Comparison of ENCODE assay signal across 1 cellular context in genomic region chr15:32928876-32929275, GRCh38.
TF ChIP-seq lines count a peak whose summit lies in the region.

No MANE protein-coding gene starts in this region.

TF ChIP-seq in IMR-90, 13 proteins besides CTCF, POLR2A, EP300 and RAD21 (continued from another document):
- TF ChIP-seq USF2 (IDR thresholded peaks at IDR 0.05; ENCODE audit: low read depth, low read length) = no peak
- TF ChIP-seq FOS (IDR thresholded peaks at IDR 0.05; ENCODE audit: low read depth, low read length) = no peak
- no peak for TF ChIP-seq BHLHE40 (IDR thresholded peaks at IDR 0.05; ENCODE audit: low read depth, low read length)
- TF ChIP-seq MXI1 (IDR thresholded peaks at IDR 0.05; ENCODE audit: borderline replicate concordance, low read depth, low read length) = no peak
- no peak for TF ChIP-seq ELK1 (IDR thresholded peaks at IDR 0.05; ENCODE audit: borderline replicate concordance, low read depth, low read length)
TF ChIP-seq in IMR-90: peak in this region for 0.
